In genomic region chr1:36182734-36183133, GRCh38 we compare ENCODE assay signal across 13 cellular contexts. TPM values are rescaled to one million over a fixed set of nuclear protein-coding genes. Genes with fewer than 3 reads are reported as not detected.
DNase-seq lines count a peak whose midpoint lies in the region; ATAC-seq, FAIRE-seq and TF ChIP-seq lines count a peak whose summit lies in the region.
"Had no signal": no experiment of that assay in that cellular context is flagged by ENCODE, and none has a peak within 500 bp of the region (broad histone marks: within the 10 kb centered on the region; RNA-seq: fewer than 3 reads in every experiment).

No MANE protein-coding gene starts in this region.

- intact Hi-C loops in Calu3 (cut with micrococcal nuclease; ENCODE audit: unreplicated experiment), result no loop called here

- no peak overlapping the region for H3K4ac ChIP-seq in mesendoderm (ENCODE audit: low read depth, low read length)

- H3K23ac ChIP-seq in mesendoderm (ENCODE audit: low read length), result no peak overlapping the region

- peaks cover 27% of the 10 kb centered on the region for H3K36me3 Mint-ChIP-seq in Calu3 (ENCODE audit: insufficient read depth, unreplicated experiment)
- peaks cover 38% of the 10 kb centered on the region for H3K36me3 Mint-ChIP-seq in activated T-helper 17 cell treated with anti-CD3 and anti-CD28 coated beads, Interleukin-2, amount 50 U/mL, for 72 hours (ENCODE audit: low read depth)

- H3K79me1 ChIP-seq in mesendoderm (ENCODE audit: low read length), result peaks cover 2% of the 10 kb centered on the region

- no peak for FAIRE-seq in GM12892 (lab: Jason Lieb, UNC)

- H3K4me3 ChIP-seq in ACC112 (ENCODE audit: low read depth, low read length) (no peak overlapping the region), mesendoderm (ENCODE audit: low read length) (no peak overlapping the region)
- H3K4me3 ChIP-seq: heart right ventricle had no signal

- H3K9ac ChIP-seq in mesendoderm (ENCODE audit: low read length), result no peak overlapping the region

- no TSS peak for BruUV-seq in Calu3 (replicated peaks; lab: Mats Ljungman, UMichigan)

- DNase-seq in Calu3 (no peak), mesendoderm (peak; percentile 57), GM12892 (ENCODE audit: insufficient read length) (no peak), NCI-H226 (no peak)
- DNase-seq: heart right ventricle; naive B cell; NCI-H526; stimulated activated CD4-positive, alpha-beta T cell treated with anti-CD3 and anti-CD28 coated beads, Interleukin-1b, Interleukin-23, amount 100 ng/mL, for 48 hours had no signal

- TF ChIP-seq CTCF in Calu3 (IDR thresholded peaks at IDR 0.05; ENCODE audit: unreplicated experiment), result no peak

- H3K27ac Mint-ChIP-seq in Calu3 (ENCODE audit: unreplicated experiment), result peak overlapping the region; percentile 61
- H3K27ac Mint-ChIP-seq in activated T-helper 17 cell treated with anti-CD3 and anti-CD28 coated beads, Interleukin-2, amount 50 U/mL, for 72 hours, result peak overlapping the region; percentile 18

- H3K36me3 ChIP-seq in ACC112 (ENCODE audit: insufficient read depth, low read length) (peaks cover 8% of the 10 kb centered on the region; the same call in 1 of the 2 replicates), mesendoderm (ENCODE audit: control insufficient read depth, insufficient read depth, low read length) (peaks cover 9% of the 10 kb centered on the region)

- no peak overlapping the region for H3K4me3 Mint-ChIP-seq in Calu3 (ENCODE audit: low read depth, unreplicated experiment)
- H3K4me3 Mint-ChIP-seq in activated T-helper 17 cell treated with anti-CD3 and anti-CD28 coated beads, Interleukin-2, amount 50 U/mL, for 72 hours, result no peak overlapping the region
- H3K4me3 Mint-ChIP-seq: naive B cell had no signal

- peaks cover 3% of the 10 kb centered on the region for H3K4me1 ChIP-seq in ACC112 (ENCODE audit: control insufficient read depth, insufficient read depth, low read length, unreplicated experiment)
- H3K4me1 ChIP-seq in mesendoderm (ENCODE audit: control insufficient read depth, low read depth, low read length), result no peaks in the 10 kb centered on the region

- no peak overlapping the region for H2BK15ac ChIP-seq in mesendoderm (replicated peaks; ENCODE audit: low read depth)

- no peak overlapping the region for H4K5ac ChIP-seq in mesendoderm (ENCODE audit: low read length)

- CTCF ChIA-PET in Calu3 (lab: Charles Lee), result interaction anchor here (0.8 kb wide), 1 partner anchor 34 kb away, joined by 3 read pairs; the partner anchor contains the start of gene TRAPPC3

- H3K18ac ChIP-seq in mesendoderm (ENCODE audit: low read length), result no peak overlapping the region

- H3K27me3 ChIP-seq in ACC112 (ENCODE audit: insufficient read depth, low read length) (no peaks in the 10 kb centered on the region), mesendoderm (ENCODE audit: insufficient read depth, low read length, poor library complexity) (no peaks in the 10 kb centered on the region)
- H3K27me3 ChIP-seq: heart right ventricle had no signal

- H3K4me2 ChIP-seq in mesendoderm (ENCODE audit: low read length), result no peak overlapping the region

- H3K56ac ChIP-seq in mesendoderm (ENCODE audit: low read length), result no peak overlapping the region

- H2AK5ac ChIP-seq in mesendoderm (ENCODE audit: low read length), result no peak overlapping the region

- no peak for ATAC-seq in activated T-helper 17 cell treated with anti-CD3 and anti-CD28 coated beads, Interleukin-2, amount 50 U/mL, for 72 hours (replicated peaks)
- ATAC-seq in HG02571 (IDR thresholded peaks at IDR 0.05; ENCODE audit: unreplicated experiment) (no peak), GM21423 (IDR thresholded peaks at IDR 0.05; ENCODE audit: unreplicated experiment) (no peak)

- H3K4me1 Mint-ChIP-seq in Calu3 (ENCODE audit: low read depth, unreplicated experiment), result peaks cover 2% of the 10 kb centered on the region
- no peaks in the 10 kb centered on the region for H3K4me1 Mint-ChIP-seq in activated T-helper 17 cell treated with anti-CD3 and anti-CD28 coated beads, Interleukin-2, amount 50 U/mL, for 72 hours

- TF ChIP-seq POLR2A in GM12892 (IDR thresholded peaks at IDR 0.05; ENCODE audit: low read depth, low read length), result no peak; the same call in 1 of the 2 replicates

- no peak overlapping the region for H2AFZ ChIP-seq in ACC112 (ENCODE audit: low read length, unreplicated experiment)

- H2BK5ac ChIP-seq in mesendoderm (ENCODE audit: low read length), result no peak overlapping the region

- H4K8ac ChIP-seq in mesendoderm (ENCODE audit: low read depth, low read length), result no peak overlapping the region

- H3K27me3 Mint-ChIP-seq in Calu3 (ENCODE audit: unreplicated experiment), result no peaks in the 10 kb centered on the region
- no peaks in the 10 kb centered on the region for H3K27me3 Mint-ChIP-seq in activated T-helper 17 cell treated with anti-CD3 and anti-CD28 coated beads, Interleukin-2, amount 50 U/mL, for 72 hours
- H3K27me3 Mint-ChIP-seq: naive B cell had no signal

- no CpG with 5 or more reads among the region's 2 CpGs for WGBS in mesendoderm (ENCODE audit: extremely low coverage, insufficient coverage, low lambda C conversion rate)

- H3K9me3 Mint-ChIP-seq in Calu3 (ENCODE audit: low read depth, unreplicated experiment), result no peaks in the 10 kb centered on the region
- H3K9me3 Mint-ChIP-seq in activated T-helper 17 cell treated with anti-CD3 and anti-CD28 coated beads, Interleukin-2, amount 50 U/mL, for 72 hours, result no peaks in the 10 kb centered on the region
- H3K9me3 Mint-ChIP-seq: naive B cell had no signal

- H3K27ac ChIP-seq in ACC112 (ENCODE audit: low read depth, low read length) (peak overlapping the region; percentile 9; the same call in 1 of the 2 replicates), mesendoderm (ENCODE audit: low read depth, low read length) (no peak overlapping the region)

- H3K79me2 ChIP-seq in ACC112 (ENCODE audit: control insufficient read depth, insufficient read depth, low read length, unreplicated experiment) (no peaks in the 10 kb centered on the region), mesendoderm (ENCODE audit: control insufficient read depth, insufficient read depth, low read length) (no peaks in the 10 kb centered on the region)

- H2BK120ac ChIP-seq in mesendoderm (ENCODE audit: low read depth, low read length), result no peak overlapping the region

RNA-seq across cellular contexts. Expression of gene MAP7D1, which starts 26.8 kb away (rescaled TPM):
- 96.2 and 98.3 TPM in 2 replicates for total RNA-seq in Calu3 (2022)
- total RNA-seq in activated T-helper 17 cell treated with anti-CD3 and anti-CD28 coated beads, Interleukin-2, amount 50 U/mL, for 72 hours, result 100 to 1,000 TPM in 1 of 2 donors, 10 to 100 TPM in 1; 97.9 to 164 TPM
- polyA plus RNA-seq in mesendoderm (2013, experiment 1 of 2), result 38.9 TPM
- 40.0 TPM for polyA plus RNA-seq in mesendoderm (2013, experiment 2 of 2)
- 30.7 TPM for polyA plus RNA-seq in GM12892 (2012; ENCODE audit: missing spikeins)

RNA-seq across cellular contexts. Expression of gene TRAPPC3, which starts 33.4 kb away (rescaled TPM):
- 70.3 and 71.5 TPM in 2 replicates for total RNA-seq in Calu3 (2022)
- 10 to 100 TPM; 47.8 to 72.6 TPM for total RNA-seq in activated T-helper 17 cell treated with anti-CD3 and anti-CD28 coated beads, Interleukin-2, amount 50 U/mL, for 72 hours
- polyA plus RNA-seq in mesendoderm (2013, experiment 1 of 2), result 40.2 TPM
- 41.3 TPM for polyA plus RNA-seq in mesendoderm (2013, experiment 2 of 2)
- polyA plus RNA-seq in GM12892 (2012; ENCODE audit: missing spikeins), result 49.4 TPM

RNA-seq across cellular contexts. Expression of gene THRAP3, which starts 41.5 kb away (rescaled TPM):
- 97.5 and 99.4 TPM in 2 replicates for total RNA-seq in Calu3 (2022)
- total RNA-seq in activated T-helper 17 cell treated with anti-CD3 and anti-CD28 coated beads, Interleukin-2, amount 50 U/mL, for 72 hours, result 100 to 1,000 TPM; 115 to 152 TPM
- polyA plus RNA-seq in mesendoderm (2013, experiment 1 of 2), result 112 TPM
- 114 TPM for polyA plus RNA-seq in mesendoderm (2013, experiment 2 of 2)
- polyA plus RNA-seq in GM12892 (2012; ENCODE audit: missing spikeins), result 58.4 TPM

RNA-seq across cellular contexts. Expression of gene COL8A2, which starts 57.7 kb away (rescaled TPM):
- total RNA-seq in Calu3 (2022), result 0.07 TPM in 1 of 2 replicates, not detected in the other
- total RNA-seq in activated T-helper 17 cell treated with anti-CD3 and anti-CD28 coated beads, Interleukin-2, amount 50 U/mL, for 72 hours, result under 1 TPM in 1 of 2 donors, not detected in 1; 0.08 TPM
- 0.49 TPM for polyA plus RNA-seq in mesendoderm (2013, experiment 1 of 2)
- polyA plus RNA-seq in mesendoderm (2013, experiment 2 of 2), result 0.50 TPM
- 0.15 TPM for polyA plus RNA-seq in GM12892 (2012; ENCODE audit: missing spikeins)
- total RNA-seq: T-helper 1 cell treated with Interleukin-12 subunit alpha and Interleukin-12 subunit beta and Interleukin-4 antibody, amounts not matched to agents 30 ng/mL and 1 ng/mL, for 36 hours had no signal
